In genomic region chr3:52053307-52054304, GRCh38 we compare ENCODE assay signal across 8 cellular contexts. TPM values are rescaled to one million over a fixed set of nuclear protein-coding genes. Genes with fewer than 3 reads are reported as not detected.
DNase-seq lines count a peak whose midpoint lies in the region; ATAC-seq and TF ChIP-seq lines count a peak whose summit lies in the region.

No MANE protein-coding gene starts in this region.

- peak; percentile 27 for TF ChIP-seq CTCF in foreskin fibroblast (IDR thresholded peaks at IDR 0.05; ENCODE audit: low read depth, low read length)

- no peak overlapping the region for H2AFZ ChIP-seq in ACC112 (ENCODE audit: low read length, unreplicated experiment)

- peaks cover 3% of the 10 kb centered on the region; the same call in 1 of the 2 replicates for H3K36me3 ChIP-seq in ACC112 (ENCODE audit: insufficient read depth, low read length)

- H3K9me3 Mint-ChIP-seq in activated T-cell treated with anti-CD3 and anti-CD28 coated beads, Interleukin-2, amount 50 U/mL, for 4 hours = no peaks in the 10 kb centered on the region

- DNase-seq in HuH-7 (ENCODE audit: low spot score) (peak; percentile 60), foreskin fibroblast (peak; percentile 51 to 79), sciatic nerve (ENCODE audit: low spot score) (no peak), COLO668 (lab: John Stamatoyannopoulos, UW; ENCODE audit: unreplicated experiment) (no peak), SK-N-DZ (ENCODE audit: low spot score) (no peak)
- DNase-seq in activated T-cell treated with anti-CD3 and anti-CD28 coated beads, Interleukin-2, amount 50 U/mL, for 4 hours = peak; percentile 48

- H3K4me3 Mint-ChIP-seq in activated T-cell treated with anti-CD3 and anti-CD28 coated beads, Interleukin-2, amount 50 U/mL, for 4 hours = peak overlapping the region; percentile 88

- H3K4me3 ChIP-seq in ACC112 (ENCODE audit: low read depth, low read length) = peak overlapping the region; percentile 80
- H3K4me3 ChIP-seq in foreskin fibroblast (ENCODE audit: low read depth in 1 of 2, low read length in 2 of 2) = peak overlapping the region; percentile 90 to 91

- H3K4me1 Mint-ChIP-seq in activated T-cell treated with anti-CD3 and anti-CD28 coated beads, Interleukin-2, amount 50 U/mL, for 4 hours (ENCODE audit: low read depth) = peaks cover 61% of the 10 kb centered on the region

- ATAC-seq in activated T-cell treated with anti-CD3 and anti-CD28 coated beads, Interleukin-2, amount 50 U/mL, for 4 hours = peak; percentile 1 to 4
- ATAC-seq in sciatic nerve (peak; percentile 2), HG03196 (IDR thresholded peaks at IDR 0.05; ENCODE audit: unreplicated experiment) (no peak)

- H3K4me1 ChIP-seq in ACC112 (ENCODE audit: control insufficient read depth, insufficient read depth, low read length, unreplicated experiment) = peaks cover 50% of the 10 kb centered on the region

- H3K27me3 Mint-ChIP-seq in activated T-cell treated with anti-CD3 and anti-CD28 coated beads, Interleukin-2, amount 50 U/mL, for 4 hours (ENCODE audit: low read depth) = no peaks in the 10 kb centered on the region

- intact Hi-C loops in sciatic nerve (cut with DNase I) = loop anchor here (5.0 kb wide), 1 partner anchor 51 kb away; no protein-coding TSS in a partner anchor

- no peaks in the 10 kb centered on the region for H3K27me3 ChIP-seq in ACC112 (ENCODE audit: insufficient read depth, low read length)

- peaks cover 46% of the 10 kb centered on the region for H3K79me2 ChIP-seq in ACC112 (ENCODE audit: control insufficient read depth, insufficient read depth, low read length, unreplicated experiment)

- peaks cover 24% of the 10 kb centered on the region for H3K36me3 Mint-ChIP-seq in activated T-cell treated with anti-CD3 and anti-CD28 coated beads, Interleukin-2, amount 50 U/mL, for 4 hours (ENCODE audit: insufficient read depth)

- peak overlapping the region; percentile 13 for H3K27ac ChIP-seq in ACC112 (ENCODE audit: low read depth, low read length)

RNA-seq across cellular contexts. Expression of gene DUSP7, which starts 2.8 kb away (rescaled TPM):
- 10 to 100 TPM; 33.4 to 43.6 (median 38.1) TPM for total RNA-seq in activated T-cell treated with anti-CD3 and anti-CD28 coated beads, Interleukin-2, amount 50 U/mL, for 4 hours
- 22.1 TPM for total RNA-seq in sciatic nerve
- 10.7 and 12.3 TPM in 2 replicates for polyA plus RNA-seq in SK-N-DZ (2014; cell fraction: cytosol; rRNA removed)
- polyA plus RNA-seq in SK-N-DZ (2014; cell fraction: nucleus; rRNA removed) = 7.5 and 9.8 TPM in 2 replicates

RNA-seq across cellular contexts. Expression of gene RPL29, which starts 57.9 kb away (rescaled TPM):
- total RNA-seq in activated T-cell treated with anti-CD3 and anti-CD28 coated beads, Interleukin-2, amount 50 U/mL, for 4 hours = 1,000 to 10,000 TPM; 1,732 to 1,841 (median 1,813) TPM
- total RNA-seq in sciatic nerve = 753 TPM
- polyA plus RNA-seq in SK-N-DZ (2014; cell fraction: cytosol; rRNA removed) = 1,243 and 1,338 TPM in 2 replicates
- polyA plus RNA-seq in SK-N-DZ (2014; cell fraction: nucleus; rRNA removed) = 862 and 1,031 TPM in 2 replicates

Comparison
In these comparisons a context has a peak if more than half of its experiments do, and no peak if none do; other contexts are left out.
1. DNase-seq: peak in HuH-7 (single experiment), activated T-cell treated with anti-CD3 and anti-CD28 coated beads, Interleukin-2, amount 50 U/mL, for 4 hours (single experiment) and foreskin fibroblast (2 of 2); none in sciatic nerve (single experiment), COLO668 (single experiment) and SK-N-DZ (single experiment).